21 cellular contexts compared by ENCODE assay signal in the genomic region with DNA sequence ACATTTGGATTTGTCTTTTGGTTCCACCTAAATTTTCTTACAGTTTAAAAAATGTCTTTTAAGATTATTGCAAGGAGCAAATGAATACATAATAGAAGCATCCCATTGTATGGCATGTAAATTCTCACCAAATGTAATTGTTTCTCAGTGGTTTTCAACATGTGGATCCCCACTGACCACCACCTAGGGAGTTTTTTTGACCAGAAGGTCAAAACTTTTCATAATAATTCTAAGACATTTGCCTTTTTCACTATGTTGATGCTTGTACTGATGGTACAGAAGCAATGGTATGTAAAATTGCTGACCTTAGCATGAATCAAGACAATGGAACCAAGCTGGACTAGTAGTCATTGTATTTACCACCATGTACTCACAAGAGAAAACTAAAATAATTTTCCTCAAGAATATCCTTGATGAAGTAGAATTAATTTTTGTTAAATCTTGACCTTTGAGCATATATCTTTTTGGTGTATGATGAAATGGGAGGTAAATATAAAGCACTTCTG. TPM values are rescaled to one million over a fixed set of nuclear protein-coding genes. Genes with fewer than 3 reads are reported as not detected.
DNase-seq lines count a peak whose midpoint lies in the region; ATAC-seq and TF ChIP-seq lines count a peak whose summit lies in the region.
"Had no signal": no experiment of that assay in that cellular context is flagged by ENCODE, and none has a peak within 500 bp of the region (broad histone marks: within the 10 kb centered on the region; RNA-seq: fewer than 3 reads in every experiment).

No MANE protein-coding gene starts in this region.

- POLR2A ChIA-PET in activated CD4-positive, alpha-beta T cell treated with anti-CD3 and anti-CD28 coated beads, Interleukin-2, amount 10 ng/mL, durations not matched to agents 7 days and 5 days (lab: Charles Lee) = interaction anchor here (0.7 kb wide), 1 partner anchor 439 kb away, joined by 3 read pairs; no protein-coding TSS in a partner anchor
- POLR2A ChIA-PET in IMR-90 (lab: Charles Lee; ENCODE audit: unreplicated experiment) = no interaction called here

- H2AK5ac ChIP-seq in IMR-90 (ENCODE audit: low read depth, low read length) = no peak overlapping the region

- no TSS peak for BruUV-seq in IMR-90 (replicated peaks; lab: Mats Ljungman, UMichigan)

- no peak for DNase-seq in activated CD4-positive, alpha-beta T cell treated with anti-CD3 and anti-CD28 coated beads, Interleukin-2, amount 10 ng/mL, durations not matched to agents 7 days and 5 days
- no peak for DNase-seq in activated CD4-positive, alpha-beta T cell treated with anti-CD3 and anti-CD28 coated beads, Interleukin-2, amount 50 U/mL, for 48 hours
- no peak for DNase-seq in IMR-90
- DNase-seq in choroid plexus epithelial cell (ENCODE audit: low read depth) = peak; percentile 20
- DNase-seq in stimulated activated effector memory CD8-positive, alpha-beta T cell treated with anti-CD3 and anti-CD28 coated beads, Interleukin-12 subunit alpha, Interleukin-12 subunit beta, amount 100 ng/mL, for 72 hours (ENCODE audit: low spot score in 2 of 2) = no peak
- DNase-seq in medulla oblongata (ENCODE audit: extremely low spot score) = no peak
- DNase-seq: DMS53, GDM1, H9, HFFc6, KG1, NCI-H1092 treated with DMSO at 0.1 percent for 48 hours, NCI-H1436 treated with DMSO at 0.1 percent for 48 hours, NCI-H1930, NCI-H2227 treated with DMSO at 0.1 percent for 48 hours, NCI-H510A, Peyer's patch, SJCRH30 had no signal

- TF ChIP-seq CTCF in IMR-90 (conservative IDR thresholded peaks at IDR 0.05; ENCODE audit: low read depth, low read length) (no peak), choroid plexus epithelial cell (conservative IDR thresholded peaks at IDR 0.05; ENCODE audit: low read depth, low read length) (no peak)

- peaks cover 34 to 80% of the 10 kb centered on the region in 2 experiments for H3K79me1 ChIP-seq in IMR-90 (ENCODE audit: low read depth in 1 of 2, low read length in 2 of 2)

- H3K14ac ChIP-seq in IMR-90 (replicated peaks; ENCODE audit: low read depth, low read length) = no peak overlapping the region

- intact Hi-C loops in IMR-90 (cut with micrococcal nuclease) = no loop called here

- H4K5ac ChIP-seq in IMR-90 (ENCODE audit: low read depth, low read length) = no peak overlapping the region

- no peak overlapping the region for H3K4me3 Mint-ChIP-seq in activated CD4-positive, alpha-beta T cell treated with anti-CD3 and anti-CD28 coated beads, Interleukin-2, amount 10 ng/mL, durations not matched to agents 7 days and 5 days
- H3K4me3 Mint-ChIP-seq in stimulated activated effector memory CD8-positive, alpha-beta T cell treated with anti-CD3 and anti-CD28 coated beads, Interleukin-12 subunit alpha, Interleukin-12 subunit beta, amount 100 ng/mL, for 72 hours = no peak overlapping the region
- H3K4me3 Mint-ChIP-seq: H9, HFFc6 had no signal

- H3K36me3 Mint-ChIP-seq in activated CD4-positive, alpha-beta T cell treated with anti-CD3 and anti-CD28 coated beads, Interleukin-2, amount 10 ng/mL, durations not matched to agents 7 days and 5 days (ENCODE audit: low read depth) = peaks cover 19% of the 10 kb centered on the region
- H3K36me3 Mint-ChIP-seq in stimulated activated effector memory CD8-positive, alpha-beta T cell treated with anti-CD3 and anti-CD28 coated beads, Interleukin-12 subunit alpha, Interleukin-12 subunit beta, amount 100 ng/mL, for 72 hours = peaks cover 17% of the 10 kb centered on the region

- CTCF ChIA-PET in activated CD4-positive, alpha-beta T cell treated with anti-CD3 and anti-CD28 coated beads, Interleukin-2, amount 10 ng/mL, durations not matched to agents 7 days and 5 days (lab: Charles Lee) = interaction anchor here (0.8 to 0.9 kb wide), 2 partner anchors 43 to 60 kb away, joined by 3 read pairs; no protein-coding TSS in a partner anchor
- CTCF ChIA-PET in IMR-90 (lab: Yijun Ruan, JAX) = interaction anchor here (1.3 kb wide), 1 partner anchor 47 kb away, joined by 3 read pairs; no protein-coding TSS in a partner anchor

- H3K27me3 Mint-ChIP-seq in activated CD4-positive, alpha-beta T cell treated with anti-CD3 and anti-CD28 coated beads, Interleukin-2, amount 10 ng/mL, durations not matched to agents 7 days and 5 days = no peaks in the 10 kb centered on the region

- no peak overlapping the region for H2BK120ac ChIP-seq in IMR-90 (ENCODE audit: low read depth, low read length)

- H3K23ac ChIP-seq in IMR-90 (ENCODE audit: low read depth, low read length) = no peak overlapping the region

- H3K27ac Mint-ChIP-seq in activated CD4-positive, alpha-beta T cell treated with anti-CD3 and anti-CD28 coated beads, Interleukin-2, amount 10 ng/mL, durations not matched to agents 7 days and 5 days = peak overlapping the region; percentile 21
- H3K27ac Mint-ChIP-seq in stimulated activated effector memory CD8-positive, alpha-beta T cell treated with anti-CD3 and anti-CD28 coated beads, Interleukin-12 subunit alpha, Interleukin-12 subunit beta, amount 100 ng/mL, for 72 hours = peak overlapping the region; percentile 80

- in situ Hi-C loops in IMR-90 (cut with MboI; ENCODE audit: low sequenced_read_pairs) = no loop called here

- H3K4me1 ChIP-seq in IMR-90 (ENCODE audit: control insufficient read depth, insufficient read depth, low read length) = peaks cover 2% of the 10 kb centered on the region

- no peaks in the 10 kb centered on the region for H3K36me3 ChIP-seq in IMR-90 (ENCODE audit: control insufficient read depth, insufficient read depth, low read length)
- H3K36me3 ChIP-seq: Peyer's patch had no signal

- no peak overlapping the region for H3K9ac ChIP-seq in IMR-90 (ENCODE audit: low read depth, low read length)

- no peak overlapping the region for H3K4ac ChIP-seq in IMR-90 (ENCODE audit: low read depth, low read length)

- no peak overlapping the region for H3K27ac ChIP-seq in IMR-90 (ENCODE audit: insufficient read depth, low read length)
- H3K27ac ChIP-seq: C4-2B, Peyer's patch, SJCRH30 had no signal

- no peak for TF ChIP-seq RAD21 in IMR-90 (IDR thresholded peaks at IDR 0.05; ENCODE audit: low read length)

- H3K4me3 ChIP-seq in IMR-90 (ENCODE audit: insufficient read depth, low read depth, low read length) (no peak overlapping the region), choroid plexus epithelial cell (ENCODE audit: low read depth, low read length) (no peak overlapping the region)
- H3K4me3 ChIP-seq: Peyer's patch, SJCRH30 had no signal

- no peak overlapping the region for H2BK20ac ChIP-seq in IMR-90 (ENCODE audit: low read depth, low read length)

- H3K4me1 Mint-ChIP-seq in activated CD4-positive, alpha-beta T cell treated with anti-CD3 and anti-CD28 coated beads, Interleukin-2, amount 10 ng/mL, durations not matched to agents 7 days and 5 days = peaks cover 56% of the 10 kb centered on the region
- peaks cover 73% of the 10 kb centered on the region for H3K4me1 Mint-ChIP-seq in stimulated activated effector memory CD8-positive, alpha-beta T cell treated with anti-CD3 and anti-CD28 coated beads, Interleukin-12 subunit alpha, Interleukin-12 subunit beta, amount 100 ng/mL, for 72 hours

- no peak overlapping the region for H2BK5ac ChIP-seq in IMR-90 (ENCODE audit: low read depth, low read length, poor library complexity, severe bottlenecking)

- H3K18ac ChIP-seq in IMR-90 (ENCODE audit: low read depth, low read length) = no peak overlapping the region

- dilution Hi-C loops in IMR-90 (cut with HindIII; ENCODE audit: low sequenced_read_pairs, unreplicated experiment) = no loop called here

- H2AFZ ChIP-seq in IMR-90 (replicated peaks; ENCODE audit: low read length, poor library complexity) = no peak overlapping the region

- peaks cover 5% of the 10 kb centered on the region for H3K9me1 ChIP-seq in IMR-90 (ENCODE audit: insufficient read depth, low read length)

- no peaks in the 10 kb centered on the region for H3K9me3 Mint-ChIP-seq in activated CD4-positive, alpha-beta T cell treated with anti-CD3 and anti-CD28 coated beads, Interleukin-2, amount 10 ng/mL, durations not matched to agents 7 days and 5 days
- H3K9me3 Mint-ChIP-seq in stimulated activated effector memory CD8-positive, alpha-beta T cell treated with anti-CD3 and anti-CD28 coated beads, Interleukin-12 subunit alpha, Interleukin-12 subunit beta, amount 100 ng/mL, for 72 hours = no peaks in the 10 kb centered on the region
- H3K9me3 Mint-ChIP-seq: H9, HFFc6 had no signal

- H3K4me2 ChIP-seq in IMR-90 (ENCODE audit: low read depth, low read length) = no peak overlapping the region

- no peak overlapping the region for H2AK9ac ChIP-seq in IMR-90 (replicated peaks; ENCODE audit: low read depth, low read length, poor library complexity)

- no peaks in the 10 kb centered on the region for H3K9me3 ChIP-seq in IMR-90 (ENCODE audit: control insufficient read depth, insufficient read depth, low read length)
- H3K9me3 ChIP-seq: Peyer's patch had no signal

- ATAC-seq in IMR-90 (ENCODE audit: low read depth) (no peak), GM21529 (IDR thresholded peaks at IDR 0.05; ENCODE audit: unreplicated experiment) (no peak), HG02970 (IDR thresholded peaks at IDR 0.05; ENCODE audit: low FRiP score, unreplicated experiment) (no peak)
- ATAC-seq in stimulated activated effector memory CD8-positive, alpha-beta T cell treated with anti-CD3 and anti-CD28 coated beads, Interleukin-12 subunit alpha, Interleukin-12 subunit beta, amount 100 ng/mL, for 72 hours = no peak

- H4K91ac ChIP-seq in IMR-90 (ENCODE audit: insufficient read depth, low read depth, low read length) = no peak overlapping the region

- no peaks in the 10 kb centered on the region for H3K27me3 ChIP-seq in IMR-90 (ENCODE audit: control insufficient read depth, insufficient read depth, low read length)
- H3K27me3 ChIP-seq: Peyer's patch, SJCRH30 had no signal

- H4K8ac ChIP-seq in IMR-90 (ENCODE audit: low read depth in 2 of 2, low read length in 2 of 2) = no peak overlapping the region

- no peak for TF ChIP-seq POLR2A in IMR-90 (IDR thresholded peaks at IDR 0.05; ENCODE audit: low read depth, low read length)

- peaks cover 40% of the 10 kb centered on the region for H4K20me1 ChIP-seq in IMR-90 (ENCODE audit: insufficient read depth, low read length)

- no peak overlapping the region for H3K56ac ChIP-seq in IMR-90 (ENCODE audit: extremely low read depth, insufficient read depth, low read length)

- no peak overlapping the region for H2BK15ac ChIP-seq in IMR-90 (ENCODE audit: low read depth, low read length)

TF ChIP-seq in IMR-90, 13 proteins besides CTCF, POLR2A, EP300 and RAD21:
- TF ChIP-seq RCOR1 (IDR thresholded peaks at IDR 0.05; ENCODE audit: insufficient replicate concordance, low read length) (no peak), MAFK (IDR thresholded peaks at IDR 0.05; ENCODE audit: low read depth, low read length) (peak; percentile 92)

RNA-seq across cellular contexts. Expression of a gene that starts 36.9 kb away (rescaled TPM):
- total RNA-seq in activated CD4-positive, alpha-beta T cell treated with anti-CD3 and anti-CD28 coated beads, Interleukin-2, amount 10 ng/mL, durations not matched to agents 7 days and 5 days = 100 to 1,000 TPM; 107 to 123 TPM
- total RNA-seq in IMR-90 (2012; rRNA removed) = 30.1 and 79.7 TPM in 2 replicates
- polyA plus RNA-seq in IMR-90 (2012; rRNA removed) = 66.5 and 77.1 TPM in 2 replicates
- polyA plus RNA-seq in IMR-90 (2012; cell fraction: cytosol; rRNA removed) = 45.2 and 71.7 TPM in 2 replicates
- polyA plus RNA-seq in IMR-90 (2012; cell fraction: nucleus; rRNA removed; ENCODE audit: low replicate concordance) = 23.0 and 23.3 TPM in 2 replicates
